Comparison of ENCODE assay signal across 2 cellular contexts in the genomic region with DNA sequence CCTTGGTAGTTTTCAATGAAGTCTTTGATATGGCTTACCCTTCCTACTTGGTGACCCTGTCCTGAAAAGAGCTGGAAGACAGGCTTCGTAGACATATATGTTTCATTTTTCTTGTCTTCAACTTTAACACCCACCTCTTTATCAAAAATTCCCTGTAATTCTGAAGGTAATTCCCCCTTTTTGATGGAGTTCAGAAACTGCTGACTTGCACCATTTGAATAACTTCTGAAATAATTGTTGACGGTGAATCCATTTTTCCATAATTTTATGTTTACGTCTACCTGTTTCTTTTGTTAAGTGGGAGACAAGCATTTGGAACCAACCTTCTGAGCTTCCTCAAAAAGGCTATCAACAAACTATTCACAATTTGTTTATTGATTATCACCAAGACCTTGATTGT.
TF ChIP-seq lines count a peak whose summit lies in the region.

No MANE protein-coding gene starts in this region.

TF ChIP-seq in HepG2, 621 proteins besides CTCF, POLR2A, EP300 and RAD21:
- TF ChIP-seq MAFK (conservative IDR thresholded peaks at IDR 0.05 in 1 of 2, IDR thresholded peaks at IDR 0.05 in 1 of 2; ENCODE audit: low read length in 2 of 2) (peak in 1 of 2 experiments; percentile 73; a peak in 3 of 4 replicates), SOX6 (IDR thresholded peaks at IDR 0.05) (no peak), SOX6 (CRISPR knock-in tag; IDR thresholded peaks at IDR 0.05) (no peak), MAFF (IDR thresholded peaks at IDR 0.05; ENCODE audit: low read depth, low read length) (peak; percentile 56)
TF ChIP-seq in HepG2: peak in this region for 2.

TF ChIP-seq in liver, 16 proteins besides CTCF, POLR2A, EP300 and RAD21:
- TF ChIP-seq ATF3 (IDR thresholded peaks at IDR 0.05) (no peak), EGR1 (IDR thresholded peaks at IDR 0.05; ENCODE audit: low read depth in 2 of 2) (no peak), YY1 (IDR thresholded peaks at IDR 0.05) (no peak), JUND (IDR thresholded peaks at IDR 0.05) (no peak), RXRA (IDR thresholded peaks at IDR 0.05) (no peak), HNF4G (IDR thresholded peaks at IDR 0.05) (no peak), HNF4A (conservative IDR thresholded peaks at IDR 0.05) (no peak), SP1 (IDR thresholded peaks at IDR 0.05) (no peak), ZBTB33 (IDR thresholded peaks at IDR 0.05) (no peak), NR2F2 (IDR thresholded peaks at IDR 0.05) (no peak), FOXA1 (IDR thresholded peaks at IDR 0.05) (no peak), FOXA2 (IDR thresholded peaks at IDR 0.05) (no peak), TAF1 (conservative IDR thresholded peaks at IDR 0.05) (no peak), GABPA (IDR thresholded peaks at IDR 0.05 in 1 of 2, conservative IDR thresholded peaks at IDR 0.05 in 1 of 2) (no peak)
- TF ChIP-seq, protein P1, sequence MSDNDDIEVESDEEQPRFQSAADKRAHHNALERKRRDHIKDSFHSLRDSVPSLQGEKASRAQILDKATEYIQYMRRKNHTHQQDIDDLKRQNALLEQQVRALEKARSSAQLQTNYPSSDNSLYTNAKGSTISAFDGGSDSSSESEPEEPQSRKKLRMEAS (IDR thresholded peaks at IDR 0.05), result no peak
- TF ChIP-seq, protein P2, sequence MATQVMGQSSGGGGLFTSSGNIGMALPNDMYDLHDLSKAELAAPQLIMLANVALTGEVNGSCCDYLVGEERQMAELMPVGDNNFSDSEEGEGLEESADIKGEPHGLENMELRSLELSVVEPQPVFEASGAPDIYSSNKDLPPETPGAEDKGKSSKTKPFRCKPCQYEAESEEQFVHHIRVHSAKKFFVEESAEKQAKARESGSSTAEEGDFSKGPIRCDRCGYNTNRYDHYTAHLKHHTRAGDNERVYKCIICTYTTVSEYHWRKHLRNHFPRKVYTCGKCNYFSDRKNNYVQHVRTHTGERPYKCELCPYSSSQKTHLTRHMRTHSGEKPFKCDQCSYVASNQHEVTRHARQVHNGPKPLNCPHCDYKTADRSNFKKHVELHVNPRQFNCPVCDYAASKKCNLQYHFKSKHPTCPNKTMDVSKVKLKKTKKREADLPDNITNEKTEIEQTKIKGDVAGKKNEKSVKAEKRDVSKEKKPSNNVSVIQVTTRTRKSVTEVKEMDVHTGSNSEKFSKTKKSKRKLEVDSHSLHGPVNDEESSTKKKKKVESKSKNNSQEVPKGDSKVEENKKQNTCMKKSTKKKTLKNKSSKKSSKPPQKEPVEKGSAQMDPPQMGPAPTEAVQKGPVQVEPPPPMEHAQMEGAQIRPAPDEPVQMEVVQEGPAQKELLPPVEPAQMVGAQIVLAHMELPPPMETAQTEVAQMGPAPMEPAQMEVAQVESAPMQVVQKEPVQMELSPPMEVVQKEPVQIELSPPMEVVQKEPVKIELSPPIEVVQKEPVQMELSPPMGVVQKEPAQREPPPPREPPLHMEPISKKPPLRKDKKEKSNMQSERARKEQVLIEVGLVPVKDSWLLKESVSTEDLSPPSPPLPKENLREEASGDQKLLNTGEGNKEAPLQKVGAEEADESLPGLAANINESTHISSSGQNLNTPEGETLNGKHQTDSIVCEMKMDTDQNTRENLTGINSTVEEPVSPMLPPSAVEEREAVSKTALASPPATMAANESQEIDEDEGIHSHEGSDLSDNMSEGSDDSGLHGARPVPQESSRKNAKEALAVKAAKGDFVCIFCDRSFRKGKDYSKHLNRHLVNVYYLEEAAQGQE (IDR thresholded peaks at IDR 0.05), result no peak
